In genomic region chr10:34584164-34584563, GRCh38 we compare ENCODE assay signal across 11 cellular contexts.
DNase-seq lines count a peak whose midpoint lies in the region; ATAC-seq and TF ChIP-seq lines count a peak whose summit lies in the region.
"Had no signal": no experiment of that assay in that cellular context is flagged by ENCODE, and none has a peak within 500 bp of the region (broad histone marks: within the 10 kb centered on the region; RNA-seq: fewer than 3 reads in every experiment).

No MANE protein-coding gene starts in this region.

- H3K9ac ChIP-seq in GM23248, result no peak overlapping the region

- TF ChIP-seq EP300 in gastroesophageal sphincter (IDR thresholded peaks at IDR 0.05), result no peak

- DNase-seq in GM23248 (peak; percentile 89), RWPE2 (ENCODE audit: low spot score) (no peak), gastrocnemius medialis (no peak), DMS114 treated with DMSO at 0.1 percent for 48 hours (lab: John Stamatoyannopoulos, UW; ENCODE audit: unreplicated experiment) (no peak), posterior cingulate gyrus (no peak), G401 (ENCODE audit: low spot score) (no peak), epidermal melanocyte (ENCODE audit: insufficient read length, low spot score) (no peak)
- DNase-seq: hypothalamus, T-helper 1 cell, upper lobe of left lung had no signal

- peak overlapping the region; percentile 57 for H3K4me2 ChIP-seq in GM23248 (ENCODE audit: unreplicated experiment)

- intact Hi-C loops in gastrocnemius medialis (cut with DNase I; ENCODE audit: low total_unique reads) (no loop called here), posterior cingulate gyrus (cut with DNase I) (no loop called here)

- no peaks in the 10 kb centered on the region for H3K9me2 ChIP-seq in GM23248 (ENCODE audit: insufficient read depth)

- 0 out of 2 replicates have a peak overlapping the region, but pooled peaks have one; percentile 1 for H3K4me3 ChIP-seq in GM23248
- no peak overlapping the region for H3K4me3 ChIP-seq in RWPE2 (ENCODE audit: severe bottlenecking)
- H3K4me3 ChIP-seq in gastroesophageal sphincter, result no peak overlapping the region
- H3K4me3 ChIP-seq in gastrocnemius medialis, result no peak overlapping the region
- H3K4me3 ChIP-seq: upper lobe of left lung had no signal

- H3K27ac ChIP-seq in GM23248, result peak overlapping the region; percentile 41; the same call in 1 of the 2 replicates
- H3K27ac ChIP-seq in RWPE2 (ENCODE audit: poor library complexity, severe bottlenecking), result peak overlapping the region; percentile 97
- H3K27ac ChIP-seq in gastroesophageal sphincter, result peak overlapping the region; percentile 9 to 66 (median 53)
- peak overlapping the region in 3 of 4 donors; percentile 8 to 39 (median 18) for H3K27ac ChIP-seq in gastrocnemius medialis
- H3K27ac ChIP-seq: upper lobe of left lung had no signal

- no peak for TF ChIP-seq POLR2A in gastroesophageal sphincter (IDR thresholded peaks at IDR 0.05)
- TF ChIP-seq POLR2A in gastrocnemius medialis (IDR thresholded peaks at IDR 0.05), result no peak

- H2AFZ ChIP-seq in GM23248, result no peak overlapping the region

- no peak for TF ChIP-seq CTCF in RWPE2 (IDR thresholded peaks at IDR 0.05; ENCODE audit: poor library complexity, severe bottlenecking)
- TF ChIP-seq CTCF in gastroesophageal sphincter (IDR thresholded peaks at IDR 0.05), result no peak
- TF ChIP-seq CTCF in gastrocnemius medialis (IDR thresholded peaks at IDR 0.05 in 4 of 5, conservative IDR thresholded peaks at IDR 0.05 in 1 of 5), result no peak

- H4K20me1 ChIP-seq in GM23248 (ENCODE audit: insufficient read depth), result no peaks in the 10 kb centered on the region

- no peaks in the 10 kb centered on the region for H3K36me3 ChIP-seq in GM23248 (ENCODE audit: low read depth)
- no peaks in the 10 kb centered on the region for H3K36me3 ChIP-seq in RWPE2 (ENCODE audit: low read depth)
- H3K36me3 ChIP-seq in gastroesophageal sphincter, result no peaks in the 10 kb centered on the region
- H3K36me3 ChIP-seq in gastrocnemius medialis, result no peaks in the 10 kb centered on the region
- H3K36me3 ChIP-seq: upper lobe of left lung had no signal

- no peaks in the 10 kb centered on the region for H3K27me3 ChIP-seq in GM23248 (replicated peaks; ENCODE audit: insufficient read depth)
- H3K27me3 ChIP-seq in RWPE2 (ENCODE audit: insufficient read depth, poor library complexity, severe bottlenecking), result no peaks in the 10 kb centered on the region
- H3K27me3 ChIP-seq in gastroesophageal sphincter, result no peaks in the 10 kb centered on the region
- no peaks in the 10 kb centered on the region for H3K27me3 ChIP-seq in gastrocnemius medialis
- H3K27me3 ChIP-seq: upper lobe of left lung had no signal

- H3K79me2 ChIP-seq in GM23248 (ENCODE audit: insufficient read depth), result peaks cover 11% of the 10 kb centered on the region; the same call in 1 of the 2 replicates

- in situ Hi-C loops in GM23248 (cut with MboI) (no loop called here), gastrocnemius medialis (cut with MboI; ENCODE audit: low sequenced_read_pairs in 4 of 4) (no loop called here), G401 (cut with HindIII; ENCODE audit: low sequenced_read_pairs) (no loop called here)

- H3K4me1 ChIP-seq in GM23248 (ENCODE audit: insufficient read depth) (peaks cover 62% of the 10 kb centered on the region), RWPE2 (ENCODE audit: insufficient read depth, poor library complexity, severe bottlenecking) (peaks cover 63% of the 10 kb centered on the region), gastroesophageal sphincter (peaks cover 4 to 57% (median 7%) of the 10 kb centered on the region in 3 donors), gastrocnemius medialis (peaks cover 23 to 35% of the 10 kb centered on the region in 2 donors)

- H3K9me3 ChIP-seq in GM23248 (ENCODE audit: low read depth) (no peaks in the 10 kb centered on the region), RWPE2 (ENCODE audit: severe bottlenecking) (no peaks in the 10 kb centered on the region), gastroesophageal sphincter (no peaks in the 10 kb centered on the region), gastrocnemius medialis (no peaks in the 10 kb centered on the region)
- H3K9me3 ChIP-seq: upper lobe of left lung had no signal

- ATAC-seq in RWPE2 (ENCODE audit: low read depth), result peak; percentile 68
- ATAC-seq in gastroesophageal sphincter, result peak; percentile 89
- peak; percentile 71 to 88 for ATAC-seq in gastrocnemius medialis

- peaks cover 52% of the 10 kb centered on the region for H3F3A ChIP-seq in GM23248 (ENCODE audit: insufficient read depth)

Comparison
In these comparisons a context has a peak if more than half of its experiments do, and no peak if none do; other contexts are left out.
1. H3K27ac ChIP-seq: peak in every context shown above with its lines; median percentile 97 in RWPE2; 53 in gastroesophageal sphincter; 41 in GM23248; 18 in gastrocnemius medialis.